1 cellular context compared by ENCODE assay signal in genomic region chr4:128384091-128384520, GRCh38.
TF ChIP-seq lines count a peak whose summit lies in the region.

No MANE protein-coding gene starts in this region.

TF ChIP-seq in SK-N-SH, 30 proteins besides CTCF, POLR2A, EP300 and RAD21 (continued from another document):
- peak; percentile 85 for TF ChIP-seq PBX3 (IDR thresholded peaks at IDR 0.05)
- no peak for TF ChIP-seq GABPA (IDR thresholded peaks at IDR 0.05; ENCODE audit: low read depth)
- TF ChIP-seq MAX (IDR thresholded peaks at IDR 0.05; ENCODE audit: low read depth), result no peak
- no peak for TF ChIP-seq TAF1 (IDR thresholded peaks at IDR 0.05; ENCODE audit: borderline replicate concordance, low read depth, low read length)
- TF ChIP-seq RCOR1 (IDR thresholded peaks at IDR 0.05; ENCODE audit: low read length), result no peak
- TF ChIP-seq NFIC (IDR thresholded peaks at IDR 0.05; ENCODE audit: borderline replicate concordance), result peak; percentile 47
- TF ChIP-seq GATA2 (CRISPR knock-in tag; IDR thresholded peaks at IDR 0.05), result no peak
- TF ChIP-seq NRF1 (IDR thresholded peaks at IDR 0.05; ENCODE audit: low read depth, low read length), result no peak
- TF ChIP-seq CHD2 (IDR thresholded peaks at IDR 0.05; ENCODE audit: low read length, partially characterized antibody), result no peak
- TF ChIP-seq SIN3A (IDR thresholded peaks at IDR 0.05; ENCODE audit: borderline replicate concordance, low read depth, low read length), result no peak
- TF ChIP-seq EZH2phosphoT487 (IDR thresholded peaks at IDR 0.05; ENCODE audit: borderline replicate concordance, low read depth), result no peak
- TF ChIP-seq YY1 (IDR thresholded peaks at IDR 0.05; ENCODE audit: low read depth), result no peak
- TF ChIP-seq SMC3 (IDR thresholded peaks at IDR 0.05; ENCODE audit: low read depth, low read length), result no peak
- 0 out of 2 replicates have a peak, but pooled peaks have one; percentile 36 for TF ChIP-seq FOXM1 (IDR thresholded peaks at IDR 0.05; ENCODE audit: low read depth)
- no peak for TF ChIP-seq ZBTB33 (IDR thresholded peaks at IDR 0.05; ENCODE audit: borderline replicate concordance, low read depth)
- peak; percentile 80; the same call in 1 of the 2 replicates for TF ChIP-seq TEAD4 (IDR thresholded peaks at IDR 0.05; ENCODE audit: borderline replicate concordance, insufficient read depth)
- peak; percentile 34; the same call in 1 of the 2 replicates for TF ChIP-seq RXRA (IDR thresholded peaks at IDR 0.05; ENCODE audit: borderline replicate concordance, low read depth)
- TF ChIP-seq TCF12 (IDR thresholded peaks at IDR 0.05), result peak; percentile 81
- TF ChIP-seq, protein P1, sequence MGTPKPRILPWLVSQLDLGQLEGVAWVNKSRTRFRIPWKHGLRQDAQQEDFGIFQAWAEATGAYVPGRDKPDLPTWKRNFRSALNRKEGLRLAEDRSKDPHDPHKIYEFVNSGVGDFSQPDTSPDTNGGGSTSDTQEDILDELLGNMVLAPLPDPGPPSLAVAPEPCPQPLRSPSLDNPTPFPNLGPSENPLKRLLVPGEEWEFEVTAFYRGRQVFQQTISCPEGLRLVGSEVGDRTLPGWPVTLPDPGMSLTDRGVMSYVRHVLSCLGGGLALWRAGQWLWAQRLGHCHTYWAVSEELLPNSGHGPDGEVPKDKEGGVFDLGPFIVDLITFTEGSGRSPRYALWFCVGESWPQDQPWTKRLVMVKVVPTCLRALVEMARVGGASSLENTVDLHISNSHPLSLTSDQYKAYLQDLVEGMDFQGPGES (IDR thresholded peaks at IDR 0.05; ENCODE audit: low read depth, low read length), result no peak
- no peak for TF ChIP-seq FOXJ3 (CRISPR knock-in tag; IDR thresholded peaks at IDR 0.05)
